In genomic region chr5:174210927-174211326, GRCh38 we compare ENCODE assay signal across 26 cellular contexts.
"Had no signal": no experiment of that assay in that cellular context is flagged by ENCODE, and none has a peak within 500 bp of the region (broad histone marks: within the 10 kb centered on the region; RNA-seq: fewer than 3 reads in every experiment).

No MANE protein-coding gene starts in this region.

- H3K36me3 Mint-ChIP-seq: immature natural killer cell, mesothelial cell of epicardium, naive B cell had no signal

- H3K9me3 Mint-ChIP-seq: dendritic cell treated with granulocyte-macrophage colony-stimulating factor and Interleukin-4, amounts not matched to agents 40 ng/mL and 50 ng/mL, for 4 days; effector memory CD8-positive, alpha-beta T cell; endodermal cell; mesothelial cell of epicardium had no signal

- H3K27me3 ChIP-seq: colonic mucosa had no signal

- FAIRE-seq: endometrium had no signal

- H3K36me3 ChIP-seq: colonic mucosa, esophagus squamous epithelium, gastrocnemius medialis, heart right ventricle, left lung, lower lobe of right lung had no signal

- H3K9me3 ChIP-seq: colonic mucosa, esophagus squamous epithelium, gastrocnemius medialis, heart right ventricle, left lung, lower lobe of right lung, mucosa of descending colon had no signal

- H3K27ac ChIP-seq: colonic mucosa, epithelial cell of prostate, esophagus squamous epithelium, gastrocnemius medialis, heart right ventricle, left lung, lower lobe of right lung had no signal

- H3K27ac Mint-ChIP-seq: dendritic cell treated with granulocyte-macrophage colony-stimulating factor and Interleukin-4, amounts not matched to agents 40 ng/mL and 50 ng/mL, for 4 days; effector memory CD8-positive, alpha-beta T cell; endodermal cell; immature natural killer cell; mesothelial cell of epicardium had no signal

- H3K4me3 ChIP-seq: colonic mucosa, esophagus squamous epithelium, gastrocnemius medialis, heart right ventricle, left lung, lower lobe of right lung, mucosa of descending colon had no signal

- H3K4me1 ChIP-seq: colonic mucosa, esophagus squamous epithelium, gastrocnemius medialis, heart right ventricle, left lung, lower lobe of right lung had no signal

- H3K4me1 Mint-ChIP-seq: endodermal cell, immature natural killer cell, naive B cell had no signal

- DNase-seq: colonic mucosa; cortex of kidney; effector CD8-positive, alpha-beta T cell; effector memory CD8-positive, alpha-beta T cell; endodermal cell; erythroblast; esophagus squamous epithelium; foreskin fibroblast; foreskin melanocyte; gastrocnemius medialis; glutamatergic neuron; heart right ventricle; hippocampal formation; immature natural killer cell; islet precursor cell; left cardiac atrium; left lung; left ventricle myocardium superior; lower lobe of right lung; mesenchymal stem cell; mucosa of descending colon; naive B cell had no signal

- H3K4me3 Mint-ChIP-seq: dendritic cell treated with granulocyte-macrophage colony-stimulating factor and Interleukin-4, amounts not matched to agents 40 ng/mL and 50 ng/mL, for 4 days; effector memory CD8-positive, alpha-beta T cell; endodermal cell; immature natural killer cell; mesothelial cell of epicardium had no signal
